8 cellular contexts compared by ENCODE assay signal in the genomic region with DNA sequence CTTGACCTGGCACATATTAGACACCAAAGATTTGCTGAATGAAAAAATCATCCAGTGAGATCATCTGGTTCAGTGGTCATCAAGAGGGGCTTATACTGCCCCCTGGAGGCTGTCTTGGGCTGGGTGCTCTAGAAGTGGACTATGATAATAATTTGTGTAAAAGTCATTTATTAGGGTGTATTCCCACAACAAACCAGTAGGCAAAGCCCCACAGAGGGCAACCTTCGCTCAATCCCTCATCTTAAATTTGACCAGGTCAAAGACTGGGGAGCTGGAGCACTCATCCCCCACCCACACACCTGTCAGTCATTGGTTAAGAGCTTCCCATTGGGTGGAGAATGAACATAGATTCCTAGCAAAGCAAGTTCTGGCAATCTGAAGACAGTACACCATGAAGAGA. TPM values are rescaled to one million over a fixed set of nuclear protein-coding genes. Genes with fewer than 3 reads are reported as not detected.
A peak's percentile ranks its signal among the peaks of the same experiment; 100 is the strongest.
DNase-seq lines count a peak whose midpoint lies in the region; ATAC-seq and TF ChIP-seq lines count a peak whose summit lies in the region.

No MANE protein-coding gene starts in this region.

- peak in 2 of 5 experiments; percentile 10 to 40 for TF ChIP-seq CTCF in gastrocnemius medialis (IDR thresholded peaks at IDR 0.05 in 4 of 5, conservative IDR thresholded peaks at IDR 0.05 in 1 of 5)

- peak; percentile 46 for ATAC-seq in stimulated activated effector memory CD8-positive, alpha-beta T cell treated with anti-CD3 and anti-CD28 coated beads, Interleukin-12 subunit alpha, Interleukin-12 subunit beta, amount 100 ng/mL, for 72 hours
- ATAC-seq in HG03039 (IDR thresholded peaks at IDR 0.05; ENCODE audit: unreplicated experiment) (no peak), GM21367 (IDR thresholded peaks at IDR 0.05; ENCODE audit: unreplicated experiment) (no peak), gastrocnemius medialis (no peak)

- H3K36me3 ChIP-seq in gastrocnemius medialis: no peaks in the 10 kb centered on the region

- TF ChIP-seq POLR2A in erythroblast (IDR thresholded peaks at IDR 0.05; ENCODE audit: low read length) (no peak), gastrocnemius medialis (IDR thresholded peaks at IDR 0.05) (no peak)

- H3K27ac Mint-ChIP-seq in stimulated activated effector memory CD8-positive, alpha-beta T cell treated with anti-CD3 and anti-CD28 coated beads, Interleukin-12 subunit alpha, Interleukin-12 subunit beta, amount 100 ng/mL, for 72 hours: no peak overlapping the region

- in situ Hi-C loops in gastrocnemius medialis (cut with MboI; ENCODE audit: low sequenced_read_pairs in 4 of 4): no loop called here

- no peaks in the 10 kb centered on the region for H3K9me3 ChIP-seq in gastrocnemius medialis

- no peaks in the 10 kb centered on the region for H3K36me3 Mint-ChIP-seq in stimulated activated effector memory CD8-positive, alpha-beta T cell treated with anti-CD3 and anti-CD28 coated beads, Interleukin-12 subunit alpha, Interleukin-12 subunit beta, amount 100 ng/mL, for 72 hours

- H3K4me3 ChIP-seq in gastrocnemius medialis: no peak overlapping the region

- H3K27ac ChIP-seq in gastrocnemius medialis: no peak overlapping the region

- DNase-seq in stimulated activated CD4-positive, alpha-beta T cell treated with anti-CD3 and anti-CD28 coated beads, Interleukin-15, amount 100 ng/mL, for 24 hours: peak; percentile 45
- no peak for DNase-seq in stimulated activated CD4-positive, alpha-beta T cell treated with anti-CD3 and anti-CD28 coated beads, Interleukin-4, amount 100 ng/mL, for 1 hour
- DNase-seq in NCI-H460 (ENCODE audit: extremely low read depth, low read depth) (peak; percentile 49), erythroblast (lab: John Stamatoyannopoulos, UW) (peak; percentile 61 to 75), gastrocnemius medialis (no peak)
- DNase-seq in stimulated activated effector memory CD8-positive, alpha-beta T cell treated with anti-CD3 and anti-CD28 coated beads, Interleukin-12 subunit alpha, Interleukin-12 subunit beta, amount 100 ng/mL, for 72 hours (ENCODE audit: low spot score in 2 of 2): no peak

- H3K4me3 Mint-ChIP-seq in stimulated activated effector memory CD8-positive, alpha-beta T cell treated with anti-CD3 and anti-CD28 coated beads, Interleukin-12 subunit alpha, Interleukin-12 subunit beta, amount 100 ng/mL, for 72 hours: no peak overlapping the region

- no peaks in the 10 kb centered on the region for H3K4me1 ChIP-seq in gastrocnemius medialis

- intact Hi-C loops in gastrocnemius medialis (cut with DNase I; ENCODE audit: low total_unique reads): no loop called here

- H3K4me1 Mint-ChIP-seq in stimulated activated effector memory CD8-positive, alpha-beta T cell treated with anti-CD3 and anti-CD28 coated beads, Interleukin-12 subunit alpha, Interleukin-12 subunit beta, amount 100 ng/mL, for 72 hours: no peaks in the 10 kb centered on the region

- no peaks in the 10 kb centered on the region for H3K9me3 Mint-ChIP-seq in stimulated activated effector memory CD8-positive, alpha-beta T cell treated with anti-CD3 and anti-CD28 coated beads, Interleukin-12 subunit alpha, Interleukin-12 subunit beta, amount 100 ng/mL, for 72 hours

- peaks cover 0 to 4% (median 0%) of the 10 kb centered on the region in 3 donors for H3K27me3 ChIP-seq in gastrocnemius medialis

RNA-seq across cellular contexts. Expression of a gene that starts 20.0 kb away (rescaled TPM):
- total RNA-seq in NCI-H460 (2014; rRNA removed; shearing (Covaris generic)): 6.3 and 7.2 TPM in 2 replicates
- polyA plus RNA-seq in NCI-H460 (2014; cell fraction: nucleus; rRNA removed): 2.1 and 6.1 TPM in 2 replicates
- total RNA-seq in gastrocnemius medialis: 1 to 10 TPM; 3.1 to 4.6 (median 3.6) TPM

Comparison
In these comparisons a context has a peak if more than half of its experiments do, and no peak if none do; other contexts are left out.
1. DNase-seq: peak in stimulated activated CD4-positive, alpha-beta T cell treated with anti-CD3 and anti-CD28 coated beads, Interleukin-15, amount 100 ng/mL, for 24 hours (single experiment), NCI-H460 (single experiment) and erythroblast (2 of 2); none in stimulated activated CD4-positive, alpha-beta T cell treated with anti-CD3 and anti-CD28 coated beads, Interleukin-4, amount 100 ng/mL, for 1 hour (single experiment), stimulated activated effector memory CD8-positive, alpha-beta T cell treated with anti-CD3 and anti-CD28 coated beads, Interleukin-12 subunit alpha, Interleukin-12 subunit beta, amount 100 ng/mL, for 72 hours (0 of 2) and gastrocnemius medialis (0 of 2).